9 cellular contexts compared by ENCODE assay signal in the genomic region with DNA sequence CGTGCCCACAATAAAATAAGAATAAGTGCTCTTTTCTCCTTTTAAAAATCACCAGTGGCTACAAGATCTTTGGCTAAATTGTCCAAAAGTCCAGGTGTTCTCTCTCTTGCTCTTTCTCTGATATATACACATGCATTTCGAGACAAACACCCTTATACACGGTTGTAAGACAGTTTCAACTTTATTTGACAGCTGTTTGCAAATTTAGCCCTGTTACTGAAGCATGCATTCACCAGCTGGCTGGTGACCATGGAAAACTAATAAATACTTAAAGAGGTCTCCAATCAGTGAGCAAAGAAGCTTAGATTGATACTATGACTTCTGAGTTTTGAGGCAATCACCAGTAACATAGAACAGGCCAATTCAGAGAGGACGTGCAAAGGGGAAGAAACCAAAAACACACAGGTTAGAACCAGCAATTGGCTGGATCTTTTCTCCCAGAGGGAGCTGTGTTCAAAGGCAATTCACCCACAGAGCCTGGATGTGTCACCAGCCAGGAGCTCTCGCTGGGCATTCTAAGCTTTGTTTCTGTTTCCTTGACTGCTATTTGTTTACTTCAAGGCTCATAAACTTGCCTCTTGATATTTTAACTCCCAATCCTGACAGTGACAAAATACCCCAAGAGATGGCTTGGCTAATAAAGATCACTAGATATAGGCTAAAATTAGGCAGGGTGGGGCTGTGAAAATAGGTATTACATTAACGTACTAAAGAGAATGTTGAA.
DNase-seq lines count a peak whose midpoint lies in the region; ATAC-seq lines count a peak whose summit lies in the region.
"Had no signal": no experiment of that assay in that cellular context is flagged by ENCODE, and none has a peak within 500 bp of the region (broad histone marks: within the 10 kb centered on the region; RNA-seq: fewer than 3 reads in every experiment).

No MANE protein-coding gene starts in this region.

- peak; percentile 37 for ATAC-seq in esophagus mucosa
- ATAC-seq in HG02840 (IDR thresholded peaks at IDR 0.05; ENCODE audit: low FRiP score, unreplicated experiment): no peak
- ATAC-seq in GM21619 (IDR thresholded peaks at IDR 0.05; ENCODE audit: unreplicated experiment): no peak

- DNase-seq in GM04504 (ENCODE audit: low read depth) (peak; percentile 62), NCI-H446 treated with DMSO at 0.1 percent for 48 hours (lab: John Stamatoyannopoulos, UW) (peak; percentile 91), renal cortical epithelial cell (ENCODE audit: low read depth) (peak; percentile 93), NCI-H2029 (lab: John Stamatoyannopoulos, UW) (no peak)
- DNase-seq: stimulated activated CD4-positive, alpha-beta T cell treated with anti-CD3 and anti-CD28 coated beads, Interleukin-12 subunit alpha, Interleukin-12 subunit beta, amount 100 ng/mL, for 4 hours; stomach had no signal
